In the genomic region with DNA sequence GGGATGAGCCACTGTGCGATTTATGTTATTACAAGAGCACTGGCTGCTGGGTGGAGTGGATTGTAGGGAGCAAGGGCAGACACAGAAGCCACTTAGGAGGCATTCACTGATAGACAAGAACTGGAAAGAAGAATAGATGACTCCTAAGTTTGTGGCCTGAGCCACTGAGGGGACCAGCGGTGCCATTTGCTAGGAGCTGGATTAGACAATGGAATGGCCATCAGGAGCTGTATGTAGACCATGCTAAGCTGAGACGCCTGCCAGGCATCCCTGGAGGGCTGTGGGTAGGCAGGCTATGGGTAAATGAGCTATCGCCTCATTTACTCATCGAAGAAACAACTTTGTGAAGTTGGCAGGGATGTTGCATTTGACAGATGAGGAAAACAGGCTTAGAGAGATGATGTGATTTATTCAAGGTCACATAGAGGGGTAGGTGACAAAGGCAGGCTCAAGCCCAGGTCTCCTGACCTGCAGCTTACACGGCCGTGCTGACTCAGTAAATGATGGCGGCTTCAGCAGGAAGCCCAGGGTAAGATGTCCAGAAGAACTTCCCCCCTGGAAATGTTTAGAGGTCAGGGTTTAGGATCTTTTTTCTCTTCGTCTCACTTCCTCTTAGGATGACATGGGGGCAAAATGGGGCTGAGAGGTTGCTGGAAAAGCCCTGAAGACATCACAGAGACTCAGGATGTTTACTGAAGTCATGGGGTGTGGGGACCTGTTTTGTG, we compare ENCODE assay signal across 1 cellular context.
TF ChIP-seq lines count a peak whose summit lies in the region.

No MANE protein-coding gene starts in this region.

TF ChIP-seq in HepG2, 621 proteins besides CTCF, POLR2A, EP300 and RAD21:
- TF ChIP-seq, protein P1, sequence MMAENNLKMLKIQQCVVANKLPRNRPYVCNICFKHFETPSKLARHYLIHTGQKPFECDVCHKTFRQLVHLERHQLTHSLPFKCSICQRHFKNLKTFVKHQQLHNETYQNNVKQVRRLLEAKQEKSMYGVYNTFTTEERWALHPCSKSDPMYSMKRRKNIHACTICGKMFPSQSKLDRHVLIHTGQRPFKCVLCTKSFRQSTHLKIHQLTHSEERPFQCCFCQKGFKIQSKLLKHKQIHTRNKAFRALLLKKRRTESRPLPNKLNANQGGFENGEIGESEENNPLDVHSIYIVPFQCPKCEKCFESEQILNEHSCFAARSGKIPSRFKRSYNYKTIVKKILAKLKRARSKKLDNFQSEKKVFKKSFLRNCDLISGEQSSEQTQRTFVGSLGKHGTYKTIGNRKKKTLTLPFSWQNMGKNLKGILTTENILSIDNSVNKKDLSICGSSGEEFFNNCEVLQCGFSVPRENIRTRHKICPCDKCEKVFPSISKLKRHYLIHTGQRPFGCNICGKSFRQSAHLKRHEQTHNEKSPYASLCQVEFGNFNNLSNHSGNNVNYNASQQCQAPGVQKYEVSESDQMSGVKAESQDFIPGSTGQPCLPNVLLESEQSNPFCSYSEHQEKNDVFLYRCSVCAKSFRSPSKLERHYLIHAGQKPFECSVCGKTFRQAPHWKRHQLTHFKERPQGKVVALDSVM (CRISPR knock-in tag; IDR thresholded peaks at IDR 0.05), result no peak
- TF ChIP-seq ZNF343 (CRISPR knock-in tag; IDR thresholded peaks at IDR 0.05) (no peak), BORCS8-MEF2B (CRISPR knock-in tag; IDR thresholded peaks at IDR 0.05) (0 out of 2 replicates have a peak, but pooled peaks have one; percentile 25), ZBTB21 (CRISPR knock-in tag; IDR thresholded peaks at IDR 0.05) (no peak), NFATC3 (CRISPR knock-in tag; IDR thresholded peaks at IDR 0.05) (no peak), RAD51 (IDR thresholded peaks at IDR 0.05; ENCODE audit: borderline replicate concordance) (no peak), NFYB (CRISPR knock-in tag; IDR thresholded peaks at IDR 0.05) (no peak), ZNF569 (CRISPR knock-in tag; IDR thresholded peaks at IDR 0.05; ENCODE audit: borderline replicate concordance) (no peak), ZSCAN22 (CRISPR knock-in tag; IDR thresholded peaks at IDR 0.05) (no peak), MAFK (conservative IDR thresholded peaks at IDR 0.05 in 1 of 2, IDR thresholded peaks at IDR 0.05 in 1 of 2; ENCODE audit: low read length in 2 of 2) (peak in 1 of 2 experiments; percentile 45; a peak in 1 of 4 replicates), ZNF136 (CRISPR knock-in tag; IDR thresholded peaks at IDR 0.05; ENCODE audit: low read depth) (no peak), ZNF230 (CRISPR knock-in tag; IDR thresholded peaks at IDR 0.05) (no peak), ZNF530 (CRISPR knock-in tag; IDR thresholded peaks at IDR 0.05; ENCODE audit: low read depth) (no peak), MAFF (IDR thresholded peaks at IDR 0.05; ENCODE audit: low read depth, low read length) (peak; percentile 47; the same call in 1 of the 2 replicates), DNMT3B (CRISPR knock-in tag; conservative IDR thresholded peaks at IDR 0.05) (0 out of 2 replicates have a peak, but pooled peaks have one; percentile 16), PLRG1 (conservative IDR thresholded peaks at IDR 0.05) (no peak), PRMT3 (CRISPR knock-in tag; IDR thresholded peaks at IDR 0.05; ENCODE audit: borderline replicate concordance, low read depth) (no peak), IRX3 (CRISPR knock-in tag; IDR thresholded peaks at IDR 0.05; ENCODE audit: borderline replicate concordance, low read depth) (no peak), NR3C1 (CRISPR knock-in tag; IDR thresholded peaks at IDR 0.05) (no peak)
- TF ChIP-seq, protein P2, sequence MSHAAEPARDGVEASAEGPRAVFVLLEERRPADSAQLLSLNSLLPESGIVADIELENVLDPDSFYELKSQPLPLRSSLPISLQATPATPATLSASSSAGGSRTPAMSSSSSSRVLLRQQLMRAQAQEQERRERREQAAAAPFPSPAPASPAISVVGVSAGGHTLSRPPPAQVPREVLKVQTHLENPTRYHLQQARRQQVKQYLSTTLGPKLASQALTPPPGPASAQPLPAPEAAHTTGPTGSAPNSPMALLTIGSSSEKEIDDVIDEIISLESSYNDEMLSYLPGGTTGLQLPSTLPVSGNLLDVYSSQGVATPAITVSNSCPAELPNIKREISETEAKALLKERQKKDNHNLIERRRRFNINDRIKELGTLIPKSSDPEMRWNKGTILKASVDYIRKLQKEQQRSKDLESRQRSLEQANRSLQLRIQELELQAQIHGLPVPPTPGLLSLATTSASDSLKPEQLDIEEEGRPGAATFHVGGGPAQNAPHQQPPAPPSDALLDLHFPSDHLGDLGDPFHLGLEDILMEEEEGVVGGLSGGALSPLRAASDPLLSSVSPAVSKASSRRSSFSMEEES (CRISPR knock-in tag; IDR thresholded peaks at IDR 0.05), result no peak
- TF ChIP-seq, protein P3, sequence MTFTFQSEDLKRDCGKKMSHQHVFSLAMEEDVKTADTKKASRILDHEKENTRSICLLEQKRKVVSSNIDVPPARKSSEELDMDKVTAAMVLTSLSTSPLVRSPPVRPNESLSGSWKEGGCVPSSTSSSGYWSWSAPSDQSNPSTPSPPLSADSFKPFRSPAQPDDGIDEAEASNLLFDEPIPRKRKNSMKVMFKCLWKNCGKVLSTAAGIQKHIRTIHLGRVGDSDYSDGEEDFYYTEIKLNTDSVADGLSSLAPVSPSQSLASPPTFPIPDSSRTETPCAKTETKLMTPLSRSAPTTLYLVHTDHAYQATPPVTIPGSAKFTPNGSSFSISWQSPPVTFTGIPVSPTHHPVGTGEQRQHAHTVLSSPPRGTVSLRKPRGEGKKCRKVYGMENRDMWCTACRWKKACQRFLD (CRISPR knock-in tag; IDR thresholded peaks at IDR 0.05; ENCODE audit: borderline replicate concordance), result no peak
- TF ChIP-seq, protein P4, sequence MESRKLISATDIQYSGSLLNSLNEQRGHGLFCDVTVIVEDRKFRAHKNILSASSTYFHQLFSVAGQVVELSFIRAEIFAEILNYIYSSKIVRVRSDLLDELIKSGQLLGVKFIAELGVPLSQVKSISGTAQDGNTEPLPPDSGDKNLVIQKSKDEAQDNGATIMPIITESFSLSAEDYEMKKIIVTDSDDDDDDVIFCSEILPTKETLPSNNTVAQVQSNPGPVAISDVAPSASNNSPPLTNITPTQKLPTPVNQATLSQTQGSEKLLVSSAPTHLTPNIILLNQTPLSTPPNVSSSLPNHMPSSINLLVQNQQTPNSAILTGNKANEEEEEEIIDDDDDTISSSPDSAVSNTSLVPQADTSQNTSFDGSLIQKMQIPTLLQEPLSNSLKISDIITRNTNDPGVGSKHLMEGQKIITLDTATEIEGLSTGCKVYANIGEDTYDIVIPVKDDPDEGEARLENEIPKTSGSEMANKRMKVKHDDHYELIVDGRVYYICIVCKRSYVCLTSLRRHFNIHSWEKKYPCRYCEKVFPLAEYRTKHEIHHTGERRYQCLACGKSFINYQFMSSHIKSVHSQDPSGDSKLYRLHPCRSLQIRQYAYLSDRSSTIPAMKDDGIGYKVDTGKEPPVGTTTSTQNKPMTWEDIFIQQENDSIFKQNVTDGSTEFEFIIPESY (CRISPR knock-in tag; IDR thresholded peaks at IDR 0.05), result peak; percentile 49
- TF ChIP-seq, protein P5, sequence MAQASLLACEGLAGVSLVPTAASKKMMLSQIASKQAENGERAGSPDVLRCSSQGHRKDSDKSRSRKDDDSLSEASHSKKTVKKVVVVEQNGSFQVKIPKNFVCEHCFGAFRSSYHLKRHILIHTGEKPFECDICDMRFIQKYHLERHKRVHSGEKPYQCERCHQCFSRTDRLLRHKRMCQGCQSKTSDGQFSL (CRISPR knock-in tag; IDR thresholded peaks at IDR 0.05), result no peak
